18 cellular contexts compared by ENCODE assay signal in the genomic region with DNA sequence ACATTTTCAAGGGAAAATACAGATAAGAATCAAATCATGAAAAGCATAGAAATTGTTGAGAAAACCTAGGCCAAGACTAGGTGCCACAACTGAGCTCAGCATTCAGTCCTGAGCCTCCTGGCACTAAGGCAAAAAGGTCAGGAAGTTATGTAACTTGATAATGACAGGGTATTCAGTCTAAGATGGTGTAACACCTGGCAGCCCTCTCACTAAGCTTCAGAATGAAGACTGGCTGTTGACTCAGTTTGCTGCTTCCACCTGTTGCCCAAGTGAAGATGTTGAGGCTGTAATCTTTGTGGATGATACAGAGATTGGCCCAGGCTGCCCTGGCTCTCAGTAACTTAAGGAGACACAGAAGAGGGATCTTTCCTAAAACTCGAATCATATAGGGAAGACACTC. TPM values are rescaled to one million over a fixed set of nuclear protein-coding genes. Genes with fewer than 3 reads are reported as not detected.
"Had no signal": no experiment of that assay in that cellular context is flagged by ENCODE, and none has a peak within 500 bp of the region (broad histone marks: within the 10 kb centered on the region; RNA-seq: fewer than 3 reads in every experiment).

No MANE protein-coding gene starts in this region.

- H3K9me3 ChIP-seq: body of pancreas, thoracic aorta had no signal

- DNase-seq: activated CD4-positive, alpha-beta T cell treated with anti-CD3 and anti-CD28 coated beads, Interleukin-2, amount 50 U/mL, for 4 hours; activated T-cell treated with anti-CD3 and anti-CD28 coated beads, Interleukin-2, amount 50 U/mL, for 1 hour; amniotic stem cell; effector memory CD8-positive, alpha-beta T cell; stimulated activated CD4-positive, alpha-beta T cell treated with anti-CD3 and anti-CD28 coated beads, Interleukin-4, amount 100 ng/mL, for 4 hours; stimulated activated naive CD8-positive, alpha-beta T cell treated with anti-CD3 and anti-CD28 coated beads, Interleukin-15, amount 100 ng/mL, for 72 hours had no signal

- ATAC-seq: activated CD4-positive, CD25-positive, alpha-beta regulatory T cell treated with anti-CD3 and anti-CD28 coated beads, Interleukin-2, amount 50 U/mL, for 24 hours; body of pancreas; effector memory CD8-positive, alpha-beta T cell; stimulated activated naive CD8-positive, alpha-beta T cell treated with anti-CD3 and anti-CD28 coated beads, Interleukin-15, amount 100 ng/mL, for 72 hours had no signal

- H3K4me3 Mint-ChIP-seq: activated naive CD4-positive, alpha-beta T cell treated with anti-CD3 and anti-CD28 coated beads, Interleukin-2, amount 50 U/mL, for 24 hours; dendritic cell treated with granulocyte-macrophage colony-stimulating factor and Interleukin-4, amounts not matched to agents 40 ng/mL and 50 ng/mL, for 4 days; effector memory CD8-positive, alpha-beta T cell; stimulated activated naive CD8-positive, alpha-beta T cell treated with anti-CD3 and anti-CD28 coated beads, Interleukin-15, amount 100 ng/mL, for 72 hours had no signal

- H3K27ac Mint-ChIP-seq: dendritic cell treated with granulocyte-macrophage colony-stimulating factor and Interleukin-4, amounts not matched to agents 40 ng/mL and 50 ng/mL, for 4 days; effector memory CD8-positive, alpha-beta T cell had no signal

- H3K27ac ChIP-seq: body of pancreas, hepatocyte, thoracic aorta had no signal

- H3K79me2 ChIP-seq: hepatocyte had no signal

- H2AFZ ChIP-seq: hepatocyte had no signal

- H3K27me3 ChIP-seq: body of pancreas, hepatocyte had no signal

- H3K4me2 ChIP-seq: hepatocyte had no signal

- H3K27me3 Mint-ChIP-seq: activated naive CD4-positive, alpha-beta T cell treated with anti-CD3 and anti-CD28 coated beads, Interleukin-2, amount 50 U/mL, for 24 hours; dendritic cell treated with granulocyte-macrophage colony-stimulating factor and Interleukin-4, amounts not matched to agents 40 ng/mL and 50 ng/mL, for 4 days; effector memory CD8-positive, alpha-beta T cell; stimulated activated naive CD8-positive, alpha-beta T cell treated with anti-CD3 and anti-CD28 coated beads, Interleukin-15, amount 100 ng/mL, for 72 hours had no signal

- H3K36me3 Mint-ChIP-seq: activated naive CD4-positive, alpha-beta T cell treated with anti-CD3 and anti-CD28 coated beads, Interleukin-2, amount 50 U/mL, for 24 hours had no signal

- H3K36me3 ChIP-seq: thoracic aorta had no signal

- H3K4me3 ChIP-seq: body of pancreas, hepatocyte, thoracic aorta had no signal

RNA-seq across cellular contexts. Expression of gene PROX2, which starts 19.6 kb away (rescaled TPM):
- total RNA-seq: epithelial cell of proximal tubule, hepatocyte, kidney epithelial cell, liver, mesenteric fat pad, osteocyte, skeletal muscle tissue, thoracic aorta had no signal
